In genomic region chr3:185067173-185067572, GRCh38 we compare ENCODE assay signal across 1 cellular context.
TF ChIP-seq lines count a peak whose summit lies in the region.

No MANE protein-coding gene starts in this region.

TF ChIP-seq in HepG2, 621 proteins besides CTCF, POLR2A, EP300 and RAD21 (continued from another document):
- TF ChIP-seq ZNF850 (CRISPR knock-in tag; conservative IDR thresholded peaks at IDR 0.05): peak; percentile 65; the same call in 1 of the 2 replicates
- no peak for TF ChIP-seq ZNF800 (CRISPR knock-in tag; IDR thresholded peaks at IDR 0.05)
- peak; percentile 83 for TF ChIP-seq CEBPG (CRISPR knock-in tag; IDR thresholded peaks at IDR 0.05)
- no peak for TF ChIP-seq ZNF414 (CRISPR knock-in tag; IDR thresholded peaks at IDR 0.05)
- no peak for TF ChIP-seq HINFP (CRISPR knock-in tag; IDR thresholded peaks at IDR 0.05; ENCODE audit: low read depth)
- 0 out of 2 replicates have a peak, but pooled peaks have one; percentile 24 for TF ChIP-seq CBX5 (CRISPR knock-in tag; IDR thresholded peaks at IDR 0.05; ENCODE audit: borderline replicate concordance)
- no peak for TF ChIP-seq ATF1 (CRISPR knock-in tag; IDR thresholded peaks at IDR 0.05)
- TF ChIP-seq MTA1 (CRISPR knock-in tag; IDR thresholded peaks at IDR 0.05; ENCODE audit: borderline replicate concordance): no peak
- no peak for TF ChIP-seq MAZ (IDR thresholded peaks at IDR 0.05; ENCODE audit: borderline replicate concordance, low read depth, low read length)
- no peak for TF ChIP-seq MAZ (CRISPR knock-in tag; IDR thresholded peaks at IDR 0.05; ENCODE audit: low read depth)
- no peak for TF ChIP-seq ZNF281 (CRISPR knock-in tag; IDR thresholded peaks at IDR 0.05; ENCODE audit: borderline replicate concordance)
- TF ChIP-seq BHLHE40 (IDR thresholded peaks at IDR 0.05; ENCODE audit: low read length): no peak
- no peak for TF ChIP-seq ZBTB46 (CRISPR knock-in tag; IDR thresholded peaks at IDR 0.05; ENCODE audit: borderline replicate concordance)
- TF ChIP-seq RBM22 (optimal IDR thresholded peaks at IDR 0.05; ENCODE audit: low read length): no peak
- TF ChIP-seq ZNF644 (CRISPR knock-in tag; IDR thresholded peaks at IDR 0.05; ENCODE audit: low read depth): no peak
- TF ChIP-seq ZNF329 (CRISPR knock-in tag; IDR thresholded peaks at IDR 0.05; ENCODE audit: low read depth): no peak
- TF ChIP-seq BCL6 (CRISPR knock-in tag; IDR thresholded peaks at IDR 0.05): no peak
- TF ChIP-seq ZNF891 (CRISPR knock-in tag; IDR thresholded peaks at IDR 0.05): no peak
- TF ChIP-seq SMARCE1 (IDR thresholded peaks at IDR 0.05; ENCODE audit: borderline replicate concordance): no peak
- TF ChIP-seq HMGXB3 (CRISPR knock-in tag; IDR thresholded peaks at IDR 0.05; ENCODE audit: borderline replicate concordance): no peak
- TF ChIP-seq GATAD1 (CRISPR knock-in tag; IDR thresholded peaks at IDR 0.05): no peak
- peak; percentile 99 for TF ChIP-seq POGK (CRISPR knock-in tag; conservative IDR thresholded peaks at IDR 0.05)
- TF ChIP-seq FOXK2 (IDR thresholded peaks at IDR 0.05): no peak
- TF ChIP-seq PAF1 (CRISPR knock-in tag; IDR thresholded peaks at IDR 0.05): no peak
- no peak for TF ChIP-seq FOXO1 (CRISPR knock-in tag; IDR thresholded peaks at IDR 0.05)
- no peak for TF ChIP-seq GZF1 (CRISPR knock-in tag; IDR thresholded peaks at IDR 0.05)
- no peak for TF ChIP-seq EEA1 (CRISPR knock-in tag; IDR thresholded peaks at IDR 0.05; ENCODE audit: borderline replicate concordance)
- TF ChIP-seq DMAP1 (CRISPR knock-in tag; IDR thresholded peaks at IDR 0.05): no peak
- TF ChIP-seq JDP2 (CRISPR knock-in tag; IDR thresholded peaks at IDR 0.05; ENCODE audit: borderline replicate concordance): no peak
